In the genomic region with DNA sequence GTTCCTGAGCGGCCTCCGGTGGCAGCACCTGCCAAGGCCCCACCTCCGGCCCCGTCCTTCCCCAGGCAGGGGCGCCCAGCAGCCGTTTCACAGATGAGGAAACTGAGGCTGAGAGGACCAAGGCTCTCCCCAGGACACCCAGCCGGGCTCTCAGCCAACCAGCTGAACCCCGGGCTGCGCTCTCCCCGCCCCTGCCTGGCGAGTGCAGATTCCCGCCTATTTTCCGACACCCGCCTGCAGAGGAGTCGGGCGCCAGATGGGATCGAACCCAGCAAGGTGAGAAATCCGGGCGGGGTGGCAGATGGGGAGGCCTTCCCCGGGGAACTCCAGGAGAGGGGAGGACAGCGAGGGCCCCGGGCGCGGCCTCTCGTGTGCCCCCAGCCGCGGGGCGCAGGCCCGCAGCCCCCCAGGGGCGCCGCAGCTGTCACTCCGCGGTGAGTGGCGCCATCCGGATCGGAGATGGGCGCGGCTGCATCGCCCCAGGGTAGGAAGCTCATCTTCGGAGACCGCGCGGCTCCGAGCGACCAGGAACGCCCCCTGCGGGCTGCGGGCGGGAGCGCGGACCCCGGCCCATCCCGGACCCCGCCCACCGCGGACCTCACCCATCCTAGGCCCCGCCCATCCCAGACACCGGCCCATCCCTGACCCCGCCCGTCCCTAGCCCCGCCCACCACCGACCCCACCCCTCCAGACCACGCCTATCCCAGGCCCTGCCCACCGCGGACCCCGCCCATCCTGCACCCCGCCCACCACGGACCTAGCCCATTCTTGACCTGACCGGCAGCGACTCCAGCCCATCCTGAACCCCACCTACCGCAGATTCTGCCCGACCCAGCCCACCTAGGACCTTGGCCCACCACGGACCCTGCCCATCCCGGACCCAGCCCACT, we compare ENCODE assay signal across 8 cellular contexts.
A peak's percentile ranks its signal among the peaks of the same experiment; 100 is the strongest.
DNase-seq lines count a peak whose midpoint lies in the region; TF ChIP-seq lines count a peak whose summit lies in the region.

No MANE protein-coding gene starts in this region.

- H3K4me1 ChIP-seq in HUES64 (ENCODE audit: insufficient read depth, low read length) (no peaks in the 10 kb centered on the region), iPS-20b (ENCODE audit: insufficient read depth, low read length) (no peaks in the 10 kb centered on the region), uterus (no peaks in the 10 kb centered on the region), adrenal gland (replicated peaks in 1 of 2) (no peaks in the 10 kb centered on the region)

- TF ChIP-seq CTCF in VCaP (conservative IDR thresholded peaks at IDR 0.05), result peak; percentile 62
- TF ChIP-seq CTCF in uterus (IDR thresholded peaks at IDR 0.05), result no peak
- TF ChIP-seq CTCF in adrenal gland (IDR thresholded peaks at IDR 0.05), result no peak

- no peaks in the 10 kb centered on the region for H3K36me3 ChIP-seq in HUES64 (ENCODE audit: insufficient read depth, low read length)
- no peaks in the 10 kb centered on the region for H3K36me3 ChIP-seq in iPS-20b (ENCODE audit: insufficient read depth, low read depth, low read length)
- no peaks in the 10 kb centered on the region for H3K36me3 ChIP-seq in uterus
- no peaks in the 10 kb centered on the region for H3K36me3 ChIP-seq in adrenal gland (replicated peaks in 1 of 2)

- H3K9me3 ChIP-seq in HUES64 (ENCODE audit: insufficient read depth, low read depth, low read length), result no peaks in the 10 kb centered on the region
- no peaks in the 10 kb centered on the region for H3K9me3 ChIP-seq in iPS-20b (ENCODE audit: insufficient read depth, low read depth, low read length)
- no peaks in the 10 kb centered on the region for H3K9me3 ChIP-seq in uterus
- H3K9me3 ChIP-seq in adrenal gland (replicated peaks in 1 of 3), result no peaks in the 10 kb centered on the region

- 4% methylated on average over 72 of the region's 74 CpGs for whole genome bisulfite sequencing in HUES64
- 0 to 6% (median 2%) methylated on average over 4 to 74 of the region's 74 CpGs for WGBS in adrenal gland, 4 donors

- no peak overlapping the region for H3K9ac ChIP-seq in HUES64 (ENCODE audit: low read depth, low read length)
- no peak overlapping the region for H3K9ac ChIP-seq in iPS-20b (ENCODE audit: low read depth, low read length)

- TF ChIP-seq POLR2A in uterus (IDR thresholded peaks at IDR 0.05), result no peak
- no peak for TF ChIP-seq POLR2A in adrenal gland (IDR thresholded peaks at IDR 0.05)

- H3K27ac ChIP-seq in HUES64 (ENCODE audit: low read depth, low read length) (no peak overlapping the region), VCaP (no peak overlapping the region), iPS-20b (ENCODE audit: low read length) (no peak overlapping the region), uterus (no peak overlapping the region), adrenal gland (no peak overlapping the region)

- DNase-seq in DMS153 (lab: John Stamatoyannopoulos, UW) (peak; percentile 35), HK-2 (ENCODE audit: unreplicated experiment) (no peak), OCI-M1 (lab: John Stamatoyannopoulos, UW) (no peak), uterus (no peak), adrenal gland (no peak)

- peaks cover 40% of the 10 kb centered on the region for H3K27me3 ChIP-seq in HUES64 (ENCODE audit: insufficient read depth, low read length)
- peaks cover 53% of the 10 kb centered on the region for H3K27me3 ChIP-seq in iPS-20b (ENCODE audit: insufficient read depth, low read length)
- peaks cover 4 to 31% of the 10 kb centered on the region in 2 donors for H3K27me3 ChIP-seq in uterus
- peaks cover 52% of the 10 kb centered on the region for H3K27me3 ChIP-seq in adrenal gland

- intact Hi-C loops in uterus (cut with DNase I; ENCODE audit: low total_unique reads) (no loop called here), adrenal gland (cut with DNase I) (no loop called here)

- H3K4me3 ChIP-seq in HUES64 (ENCODE audit: low read length) (peak overlapping the region; percentile 43), iPS-20b (ENCODE audit: low read length) (peak overlapping the region; percentile 40; the same call in 1 of the 2 replicates), uterus (no peak overlapping the region), adrenal gland (no peak overlapping the region)

Comparison
In these comparisons a context has a peak if more than half of its experiments do, and no peak if none do; other contexts are left out.
1. H3K4me3 ChIP-seq: peak in HUES64 (single experiment) and iPS-20b (single experiment); none in uterus (0 of 2) and adrenal gland (0 of 4).